In genomic region chr4:152588869-152589268, GRCh38 we compare ENCODE assay signal across 20 cellular contexts.
"Had no signal": no experiment of that assay in that cellular context is flagged by ENCODE, and none has a peak within 500 bp of the region (broad histone marks: within the 10 kb centered on the region; RNA-seq: fewer than 3 reads in every experiment).

No MANE protein-coding gene starts in this region.

- DNase-seq: activated CD4-positive, alpha-beta memory T cell treated with anti-CD3 and anti-CD28 coated beads, Interleukin-2, amount 10 ng/mL, durations not matched to agents 7 days and 5 days; activated CD4-positive, alpha-beta T cell treated with anti-CD3 and anti-CD28 coated beads for 48 hours; activated CD4-positive, CD25-positive, alpha-beta regulatory T cell; activated CD8-positive, alpha-beta memory T cell treated with anti-CD3 and anti-CD28 coated beads, Interleukin-2, amount 10 ng/mL, durations not matched to agents 7 days and 5 days; activated naive CD8-positive, alpha-beta T cell treated with anti-CD3 and anti-CD28 coated beads for 36 hours; amniotic stem cell; effector memory CD4-positive, alpha-beta T cell; esophagus squamous epithelium; mucosa of descending colon; naive B cell; stimulated activated CD4-positive, alpha-beta T cell treated with anti-CD3 and anti-CD28 coated beads, Interleukin-15, amount 100 ng/mL, for 24 hours; stimulated activated CD4-positive, alpha-beta T cell treated with anti-CD3 and anti-CD28 coated beads, Interleukin-2, amount 100 ng/mL, for 48 hours; stomach had no signal

- H3K36me3 ChIP-seq: cardiac muscle cell, esophagus squamous epithelium, stomach, vagina had no signal

- H3K9me3 Mint-ChIP-seq: activated CD4-positive, alpha-beta memory T cell treated with anti-CD3 and anti-CD28 coated beads, Interleukin-2, amount 10 ng/mL, durations not matched to agents 7 days and 5 days; dendritic cell treated with granulocyte-macrophage colony-stimulating factor and Interleukin-4, amounts not matched to agents 40 ng/mL and 50 ng/mL, for 4 days; memory B cell; neural crest cell; stimulated activated effector memory CD8-positive, alpha-beta T cell treated with anti-CD3 and anti-CD28 coated beads, Interleukin-12 subunit alpha, Interleukin-12 subunit beta, amount 100 ng/mL, for 72 hours had no signal

- H3K36me3 Mint-ChIP-seq: activated CD8-positive, alpha-beta memory T cell treated with anti-CD3 and anti-CD28 coated beads, Interleukin-2, amount 10 ng/mL, durations not matched to agents 7 days and 5 days; activated naive CD8-positive, alpha-beta T cell treated with anti-CD3 and anti-CD28 coated beads for 36 hours; stimulated activated effector memory CD8-positive, alpha-beta T cell treated with anti-CD3 and anti-CD28 coated beads, Interleukin-12 subunit alpha, Interleukin-12 subunit beta, amount 100 ng/mL, for 72 hours had no signal

- H3K4me3 Mint-ChIP-seq: activated CD4-positive, alpha-beta memory T cell treated with anti-CD3 and anti-CD28 coated beads, Interleukin-2, amount 10 ng/mL, durations not matched to agents 7 days and 5 days; activated CD8-positive, alpha-beta memory T cell treated with anti-CD3 and anti-CD28 coated beads, Interleukin-2, amount 10 ng/mL, durations not matched to agents 7 days and 5 days; activated naive CD8-positive, alpha-beta T cell treated with anti-CD3 and anti-CD28 coated beads for 36 hours; dendritic cell treated with granulocyte-macrophage colony-stimulating factor and Interleukin-4, amounts not matched to agents 40 ng/mL and 50 ng/mL, for 4 days; memory B cell; naive B cell; neural crest cell; stimulated activated effector memory CD8-positive, alpha-beta T cell treated with anti-CD3 and anti-CD28 coated beads, Interleukin-12 subunit alpha, Interleukin-12 subunit beta, amount 100 ng/mL, for 72 hours had no signal

- H3K27me3 ChIP-seq: cardiac muscle cell, esophagus squamous epithelium, stomach, vagina had no signal

- ATAC-seq: activated CD8-positive, alpha-beta memory T cell treated with anti-CD3 and anti-CD28 coated beads, Interleukin-2, amount 10 ng/mL, durations not matched to agents 7 days and 5 days; mucosa of descending colon; stimulated activated effector memory CD8-positive, alpha-beta T cell treated with anti-CD3 and anti-CD28 coated beads, Interleukin-12 subunit alpha, Interleukin-12 subunit beta, amount 100 ng/mL, for 72 hours had no signal

- H3K27ac ChIP-seq: cardiac muscle cell, stomach, vagina had no signal

- H3K4me3 ChIP-seq: cardiac muscle cell, esophagus squamous epithelium, mucosa of descending colon, skin epidermis, stomach, vagina had no signal

- H3K27me3 Mint-ChIP-seq: activated CD4-positive, alpha-beta memory T cell treated with anti-CD3 and anti-CD28 coated beads, Interleukin-2, amount 10 ng/mL, durations not matched to agents 7 days and 5 days had no signal

- H3K9me3 ChIP-seq: esophagus squamous epithelium, mucosa of descending colon, vagina had no signal

- H3K27ac Mint-ChIP-seq: activated CD4-positive, alpha-beta memory T cell treated with anti-CD3 and anti-CD28 coated beads, Interleukin-2, amount 10 ng/mL, durations not matched to agents 7 days and 5 days; activated CD8-positive, alpha-beta memory T cell treated with anti-CD3 and anti-CD28 coated beads, Interleukin-2, amount 10 ng/mL, durations not matched to agents 7 days and 5 days; activated naive CD8-positive, alpha-beta T cell treated with anti-CD3 and anti-CD28 coated beads for 36 hours; dendritic cell treated with granulocyte-macrophage colony-stimulating factor and Interleukin-4, amounts not matched to agents 40 ng/mL and 50 ng/mL, for 4 days; memory B cell; naive B cell; stimulated activated effector memory CD8-positive, alpha-beta T cell treated with anti-CD3 and anti-CD28 coated beads, Interleukin-12 subunit alpha, Interleukin-12 subunit beta, amount 100 ng/mL, for 72 hours had no signal
